Comparison of ENCODE assay signal across 12 cellular contexts in genomic region chr11:67306769-67307544, GRCh38.
"Had no signal": no experiment of that assay in that cellular context is flagged by ENCODE, and none has a peak within 500 bp of the region (broad histone marks: within the 10 kb centered on the region; RNA-seq: fewer than 3 reads in every experiment).

No MANE protein-coding gene starts in this region.

- H3K4me3 ChIP-seq: cardiac muscle cell, gastrocnemius medialis, uterus had no signal

- H3K27me3 ChIP-seq: cardiac muscle cell, gastrocnemius medialis, uterus had no signal

- H3K9me3 ChIP-seq: gastrocnemius medialis, uterus had no signal

- H3K4me1 ChIP-seq: uterus had no signal

- H3K27ac ChIP-seq: cardiac muscle cell, gastrocnemius medialis, uterus had no signal

- H3K27ac Mint-ChIP-seq: stimulated activated naive CD8-positive, alpha-beta T cell treated with anti-CD3 and anti-CD28 coated beads, Interleukin-15, Interleukin-2, amounts not matched to agents 100 ng/mL and 50 ng/mL, for 24 hours had no signal

- ATAC-seq: gastrocnemius medialis had no signal

- DNase-seq: activated CD4-positive, alpha-beta T cell treated with anti-CD3 and anti-CD28 coated beads, Interleukin-2, amount 50 U/mL, for 1 hour; activated CD4-positive, CD25-positive, alpha-beta regulatory T cell; activated gamma-delta T cell; activated T-cell treated with anti-CD3 and anti-CD28 coated beads, Interleukin-2, amount 50 U/mL, for 1 hour; effector CD4-positive, alpha-beta T cell; gastrocnemius medialis; naive B cell; stimulated activated CD4-positive, alpha-beta T cell treated with anti-CD3 and anti-CD28 coated beads, Interleukin-2, amount 100 ng/mL, for 48 hours; uterus had no signal

- H3K4me3 Mint-ChIP-seq: naive B cell; stimulated activated naive CD8-positive, alpha-beta T cell treated with anti-CD3 and anti-CD28 coated beads, Interleukin-15, Interleukin-2, amounts not matched to agents 100 ng/mL and 50 ng/mL, for 24 hours; T-helper 1 cell treated with Interleukin-12 subunit alpha and Interleukin-12 subunit beta and Interleukin-4 antibody, amounts not matched to agents 30 μg/mL and 1 μg/mL, for 36 hours had no signal

- H3K36me3 Mint-ChIP-seq: naive B cell had no signal

- H3K36me3 ChIP-seq: cardiac muscle cell, uterus had no signal

- H3K9me3 Mint-ChIP-seq: naive B cell; stimulated activated naive CD8-positive, alpha-beta T cell treated with anti-CD3 and anti-CD28 coated beads, Interleukin-15, Interleukin-2, amounts not matched to agents 100 ng/mL and 50 ng/mL, for 24 hours; T-helper 1 cell treated with Interleukin-12 subunit alpha and Interleukin-12 subunit beta and Interleukin-4 antibody, amounts not matched to agents 30 μg/mL and 1 μg/mL, for 36 hours had no signal
